ENCODE assay signal across 1 cellular context in genomic region chr16:27109666-27110523, GRCh38.
TF ChIP-seq lines count a peak whose summit lies in the region.

No MANE protein-coding gene starts in this region.

TF ChIP-seq in HepG2, 621 proteins besides CTCF, POLR2A, EP300 and RAD21 (continued from another document and continues in another):
- TF ChIP-seq ZNF788 (CRISPR knock-in tag; IDR thresholded peaks at IDR 0.05; ENCODE audit: borderline replicate concordance) (peak; percentile 44; the same call in 1 of the 2 replicates), ZNF883 (CRISPR knock-in tag; IDR thresholded peaks at IDR 0.05; ENCODE audit: not compliant biosample characterization) (no peak), CHD2 (IDR thresholded peaks at IDR 0.05; ENCODE audit: low read depth, low read length) (peak; percentile 21; the same call in 1 of the 2 replicates), TOE1 (CRISPR knock-in tag; IDR thresholded peaks at IDR 0.05) (no peak), ZNF512 (CRISPR knock-in tag; IDR thresholded peaks at IDR 0.05) (peak; percentile 96), ELF3 (CRISPR knock-in tag; IDR thresholded peaks at IDR 0.05) (no peak), MAZ (IDR thresholded peaks at IDR 0.05; ENCODE audit: borderline replicate concordance, low read depth, low read length) (peak; percentile 83), MAZ (CRISPR knock-in tag; IDR thresholded peaks at IDR 0.05; ENCODE audit: low read depth) (0 out of 2 replicates have a peak, but pooled peaks have one; percentile 50), ZNF362 (CRISPR knock-in tag; IDR thresholded peaks at IDR 0.05; ENCODE audit: borderline replicate concordance) (peak; percentile 80), KDM2A (CRISPR knock-in tag; IDR thresholded peaks at IDR 0.05; ENCODE audit: borderline replicate concordance, low read depth) (peak; percentile 72; the same call in 1 of the 2 replicates), BORCS8-MEF2B (CRISPR knock-in tag; IDR thresholded peaks at IDR 0.05) (no peak), FOXA3 (CRISPR knock-in tag; IDR thresholded peaks at IDR 0.05) (0 out of 2 replicates have a peak, but pooled peaks have one; percentile 3), ZBTB2 (CRISPR knock-in tag; IDR thresholded peaks at IDR 0.05; ENCODE audit: low read depth) (peak; percentile 35; the same call in 1 of the 2 replicates), PATZ1 (CRISPR knock-in tag; IDR thresholded peaks at IDR 0.05) (peak; percentile 83), ETV5 (CRISPR knock-in tag; IDR thresholded peaks at IDR 0.05; ENCODE audit: borderline replicate concordance) (peak; percentile 51; the same call in 1 of the 2 replicates), ZNF24 (IDR thresholded peaks at IDR 0.05) (peak; percentile 73), HOXA3 (CRISPR knock-in tag; IDR thresholded peaks at IDR 0.05) (peak; percentile 45), ZNF605 (CRISPR knock-in tag; IDR thresholded peaks at IDR 0.05) (0 out of 2 replicates have a peak, but pooled peaks have one; percentile 32), ZNF768 (CRISPR knock-in tag; IDR thresholded peaks at IDR 0.05) (peak; percentile 58), ZBTB7B (CRISPR knock-in tag; IDR thresholded peaks at IDR 0.05) (0 out of 2 replicates have a peak, but pooled peaks have one; percentile 15), SNAPC2 (CRISPR knock-in tag; IDR thresholded peaks at IDR 0.05) (no peak), SAP130 (CRISPR knock-in tag; IDR thresholded peaks at IDR 0.05; ENCODE audit: low read depth) (peak; percentile 19; the same call in 1 of the 2 replicates), ATF3 (CRISPR knock-in tag; IDR thresholded peaks at IDR 0.05) (no peak), HNF4G (IDR thresholded peaks at IDR 0.05; ENCODE audit: borderline replicate concordance, low read depth, low read length) (peak; percentile 27; the same call in 1 of the 2 replicates), HNF4G (CRISPR knock-in tag; IDR thresholded peaks at IDR 0.05; ENCODE audit: borderline replicate concordance, low read depth) (no peak), ZNF574 (CRISPR knock-in tag; IDR thresholded peaks at IDR 0.05) (peak; percentile 34; the same call in 1 of the 2 replicates), XRCC5 (optimal IDR thresholded peaks at IDR 0.05; ENCODE audit: low read length) (peak; percentile 77), ZNF777 (CRISPR knock-in tag; IDR thresholded peaks at IDR 0.05) (0 out of 2 replicates have a peak, but pooled peaks have one; percentile 33), HCFC1 (IDR thresholded peaks at IDR 0.05; ENCODE audit: low read depth, low read length) (0 out of 2 replicates have a peak, but pooled peaks have one; percentile 13), THAP9 (CRISPR knock-in tag; IDR thresholded peaks at IDR 0.05; ENCODE audit: borderline replicate concordance) (peak; percentile 31; the same call in 1 of the 2 replicates), STAG1 (CRISPR knock-in tag; IDR thresholded peaks at IDR 0.05) (peak; percentile 84), KDM5A (IDR thresholded peaks at IDR 0.05; ENCODE audit: borderline replicate concordance, low read length) (no peak), PAXIP1 (CRISPR knock-in tag; conservative IDR thresholded peaks at IDR 0.05) (peak; percentile 26; the same call in 1 of the 2 replicates), GABPB1 (CRISPR knock-in tag; IDR thresholded peaks at IDR 0.05) (peak; percentile 57; the same call in 1 of the 2 replicates), NRL (CRISPR knock-in tag; IDR thresholded peaks at IDR 0.05; ENCODE audit: borderline replicate concordance) (0 out of 2 replicates have a peak, but pooled peaks have one; percentile 20), SALL1 (CRISPR knock-in tag; IDR thresholded peaks at IDR 0.05) (peak; percentile 24; the same call in 1 of the 2 replicates), YY1 (IDR thresholded peaks at IDR 0.05; ENCODE audit: insufficient read depth, insufficient replicate concordance, low read depth, low read length) (peak; percentile 23), LBX2 (CRISPR knock-in tag; IDR thresholded peaks at IDR 0.05; ENCODE audit: borderline replicate concordance) (0 out of 2 replicates have a peak, but pooled peaks have one; percentile 49), NR2F6 (IDR thresholded peaks at IDR 0.05) (no peak), NR2F6 (CRISPR knock-in tag; IDR thresholded peaks at IDR 0.05) (peak; percentile 27; the same call in 1 of the 2 replicates), UBTF (CRISPR knock-in tag; IDR thresholded peaks at IDR 0.05) (peak; percentile 23; the same call in 1 of the 2 replicates), AGO1 (IDR thresholded peaks at IDR 0.05; ENCODE audit: low read depth, low read length, poor library complexity, severe bottlenecking) (peak; percentile 29), ZNF549 (CRISPR knock-in tag; IDR thresholded peaks at IDR 0.05) (no peak)
